34 cellular contexts compared by ENCODE assay signal in genomic region chr2:222439692-222440091, GRCh38. TPM values are rescaled to one million over a fixed set of nuclear protein-coding genes. Genes with fewer than 3 reads are reported as not detected.
"Had no signal": no experiment of that assay in that cellular context is flagged by ENCODE, and none has a peak within 500 bp of the region (broad histone marks: within the 10 kb centered on the region; RNA-seq: fewer than 3 reads in every experiment).

No MANE protein-coding gene starts in this region.

- H3K9me3 Mint-ChIP-seq: activated CD4-positive, alpha-beta memory T cell treated with anti-CD3 and anti-CD28 coated beads for 36 hours; activated naive CD4-positive, alpha-beta T cell treated with anti-CD3 and anti-CD28 coated beads for 36 hours; activated naive CD8-positive, alpha-beta T cell treated with anti-CD3 and anti-CD28 coated beads for 36 hours had no signal

- H3K27me3 Mint-ChIP-seq: activated CD4-positive, alpha-beta memory T cell treated with anti-CD3 and anti-CD28 coated beads for 36 hours; activated CD4-positive, alpha-beta T cell treated with anti-CD3 and anti-CD28 coated beads, Interleukin-2, amount 10 ng/mL, durations not matched to agents 24 days and 14 days had no signal

- DNase-seq: activated CD4-positive, alpha-beta memory T cell treated with anti-CD3 and anti-CD28 coated beads for 36 hours; activated CD4-positive, alpha-beta T cell treated with anti-CD3 and anti-CD28 coated beads, Interleukin-2, amount 10 ng/mL, durations not matched to agents 24 days and 14 days; activated CD4-positive, CD25-positive, alpha-beta regulatory T cell treated with anti-CD3 and anti-CD28 coated beads, Interleukin-2, amount 50 U/mL, for 72 hours; activated CD8-positive, alpha-beta memory T cell treated with anti-CD3 and anti-CD28 coated beads, Interleukin-2, amount 50 U/mL, for 4 hours; activated effector memory CD4-positive, alpha-beta T cell treated with anti-CD3 and anti-CD28 coated beads, Interleukin-2, amount 50 U/mL, for 16 hours; activated naive CD4-positive, alpha-beta T cell treated with anti-CD3 and anti-CD28 coated beads for 36 hours; activated naive CD8-positive, alpha-beta T cell treated with anti-CD3 and anti-CD28 coated beads for 36 hours; activated T-cell treated with anti-CD3 and anti-CD28 coated beads, Interleukin-2, amount 50 U/mL, for 1 hour; aorta; body of pancreas; cerebellar nuclear complex; dorsolateral prefrontal cortex; effector memory CD4-positive, alpha-beta T cell; hypothalamus; immature natural killer cell; kidney; left lung; midbrain; naive thymus-derived CD8-positive, alpha-beta T cell; right lobe of liver; stimulated activated CD4-positive, alpha-beta T cell treated with anti-CD3 and anti-CD28 coated beads, Interleukin-15, amount 100 ng/mL, for 24 hours; stimulated activated CD4-positive, alpha-beta T cell treated with anti-CD3 and anti-CD28 coated beads, Interleukin-2, amount 100 ng/mL, for 24 hours; stimulated activated naive B cell treated with anti-CD40 and anti-IgM and Interleukin-4, amounts not matched to agents 10 μg/mL and 1 μg/mL and 100 μg/mL, for 72 hours; stomach; T-helper 17 cell; T1000; tibial artery had no signal

- H3K36me3 ChIP-seq: adrenal gland, left lung, right lobe of liver, stomach, tibial artery had no signal

- H3K4me3 ChIP-seq: adrenal gland, body of pancreas, coronary artery, dorsolateral prefrontal cortex, left lung, right lobe of liver, smooth muscle cell, stomach, tibial artery had no signal

- H3K4me3 Mint-ChIP-seq: activated CD4-positive, alpha-beta memory T cell treated with anti-CD3 and anti-CD28 coated beads for 36 hours; activated CD4-positive, alpha-beta T cell treated with anti-CD3 and anti-CD28 coated beads, Interleukin-2, amount 10 ng/mL, durations not matched to agents 24 days and 14 days; activated naive CD4-positive, alpha-beta T cell treated with anti-CD3 and anti-CD28 coated beads for 36 hours; activated naive CD8-positive, alpha-beta T cell treated with anti-CD3 and anti-CD28 coated beads for 36 hours; activated T-helper 1 cell treated with anti-CD3 and anti-CD28 coated beads, Interleukin-12 subunit alpha, Interleukin-12 subunit beta, Interleukin-2, Interleukin-4 antibody, amounts not matched to agents 30 ng/mL and 10 ng/mL and 1 ng/mL, durations not matched to agents 14 hours and 24 hours and 36 hours; immature natural killer cell; naive thymus-derived CD8-positive, alpha-beta T cell; stimulated activated naive B cell treated with anti-CD40 and anti-IgM and Interleukin-4, amounts not matched to agents 10 μg/mL and 1 μg/mL and 100 μg/mL, for 72 hours; T-helper 17 cell had no signal

- H3K36me3 Mint-ChIP-seq: activated naive CD8-positive, alpha-beta T cell treated with anti-CD3 and anti-CD28 coated beads for 36 hours; immature natural killer cell; naive thymus-derived CD8-positive, alpha-beta T cell; stimulated activated naive B cell treated with anti-CD40 and anti-IgM and Interleukin-4, amounts not matched to agents 10 μg/mL and 1 μg/mL and 100 μg/mL, for 72 hours had no signal

- H3K4me1 Mint-ChIP-seq: activated naive CD8-positive, alpha-beta T cell treated with anti-CD3 and anti-CD28 coated beads for 36 hours; immature natural killer cell; naive thymus-derived CD8-positive, alpha-beta T cell had no signal

- H3K27me3 ChIP-seq: adrenal gland, body of pancreas, left lung, right lobe of liver, stomach, tibial artery had no signal

- ATAC-seq: body of pancreas; left lung; naive thymus-derived CD8-positive, alpha-beta T cell; right lobe of liver; SK-N-SH treated with all-trans-retinoic acid at 6 μM for 48 hours; stimulated activated naive B cell treated with anti-CD40 and anti-IgM and Interleukin-4, amounts not matched to agents 10 μg/mL and 1 μg/mL and 100 μg/mL, for 72 hours; T-helper 17 cell had no signal

- H3K27ac Mint-ChIP-seq: activated CD4-positive, alpha-beta memory T cell treated with anti-CD3 and anti-CD28 coated beads for 36 hours; activated CD4-positive, alpha-beta T cell treated with anti-CD3 and anti-CD28 coated beads, Interleukin-2, amount 10 ng/mL, durations not matched to agents 24 days and 14 days; activated naive CD4-positive, alpha-beta T cell treated with anti-CD3 and anti-CD28 coated beads for 36 hours; activated naive CD8-positive, alpha-beta T cell treated with anti-CD3 and anti-CD28 coated beads for 36 hours; activated T-helper 1 cell treated with anti-CD3 and anti-CD28 coated beads, Interleukin-12 subunit alpha, Interleukin-12 subunit beta, Interleukin-2, Interleukin-4 antibody, amounts not matched to agents 30 ng/mL and 10 ng/mL and 1 ng/mL, durations not matched to agents 14 hours and 24 hours and 36 hours; immature natural killer cell; naive thymus-derived CD8-positive, alpha-beta T cell; stimulated activated naive B cell treated with anti-CD40 and anti-IgM and Interleukin-4, amounts not matched to agents 10 μg/mL and 1 μg/mL and 100 μg/mL, for 72 hours; T-helper 17 cell had no signal

- H3K9me3 ChIP-seq: adrenal gland, body of pancreas, left lung, right lobe of liver, stomach, tibial artery had no signal

- H3K4me1 ChIP-seq: left lung, right lobe of liver, tibial artery had no signal

- H3K27ac ChIP-seq: body of pancreas, coronary artery, dorsolateral prefrontal cortex, left lung, right lobe of liver, tibial artery had no signal

RNA-seq across cellular contexts. Expression of gene SGPP2, which starts 15.3 kb away (rescaled TPM):
- total RNA-seq: fibroblast of lung, pulmonary artery endothelial cell had no signal
- polyA plus RNA-seq: fibroblast of lung; immature natural killer cell; naive thymus-derived CD8-positive, alpha-beta T cell had no signal
